Comparison of ENCODE assay signal across 19 cellular contexts in genomic region chr15:80613762-80614365, GRCh38.
"Had no signal": no experiment of that assay in that cellular context is flagged by ENCODE, and none has a peak within 500 bp of the region (broad histone marks: within the 10 kb centered on the region; RNA-seq: fewer than 3 reads in every experiment).

No MANE protein-coding gene starts in this region.

- ATAC-seq: activated T-cell treated with anti-CD3 and anti-CD28 coated beads, Interleukin-2, amount 50 U/mL, for 4 hours; pancreas; stimulated activated naive CD8-positive, alpha-beta T cell treated with anti-CD3 and anti-CD28 coated beads, Interleukin-15, amount 100 ng/mL, for 72 hours; T-cell; upper lobe of right lung had no signal

- H3K4me3 ChIP-seq: pancreas, upper lobe of right lung had no signal

- H3K27ac ChIP-seq: pancreas, upper lobe of right lung had no signal

- DNase-seq: activated CD4-positive, alpha-beta T cell treated with anti-CD3 and anti-CD28 coated beads for 1 hour; activated CD4-positive, alpha-beta T cell treated with anti-CD3 and anti-CD28 coated beads, Interleukin-2, amount 50 U/mL, for 4 hours; activated effector memory CD4-positive, alpha-beta T cell treated with Interleukin-2 at 50 U/mL for 16 hours; activated T-cell treated with anti-CD3 and anti-CD28 coated beads, Interleukin-2, amount 50 U/mL, for 4 hours; amniotic stem cell; central memory CD4-positive, alpha-beta T cell; cortex of kidney; effector CD4-positive, alpha-beta T cell; foreskin melanocyte; kidney glomerular epithelial cell; pancreas; stimulated activated CD4-positive, alpha-beta T cell treated with anti-CD3 and anti-CD28 coated beads, Interleukin-1b, Interleukin-23, amount 100 ng/mL, for 48 hours; stimulated activated naive CD8-positive, alpha-beta T cell treated with anti-CD3 and anti-CD28 coated beads, Interleukin-15, amount 100 ng/mL, for 72 hours; T-cell; T1000; upper lobe of right lung had no signal

- H3K4me1 ChIP-seq: pancreas had no signal

- H3K4me3 Mint-ChIP-seq: activated naive CD8-positive, alpha-beta T cell; activated T-cell treated with anti-CD3 and anti-CD28 coated beads, Interleukin-2, amount 50 U/mL, for 4 hours; mesothelial cell of epicardium; neural crest cell; stimulated activated naive CD8-positive, alpha-beta T cell treated with anti-CD3 and anti-CD28 coated beads, Interleukin-15, amount 100 ng/mL, for 72 hours; T-cell had no signal

- H3K27ac Mint-ChIP-seq: activated naive CD8-positive, alpha-beta T cell; mesothelial cell of epicardium; stimulated activated naive CD8-positive, alpha-beta T cell treated with anti-CD3 and anti-CD28 coated beads, Interleukin-15, amount 100 ng/mL, for 72 hours; T-cell had no signal

- H3K27me3 ChIP-seq: pancreas, upper lobe of right lung had no signal

- H3K4me1 Mint-ChIP-seq: stimulated activated naive CD8-positive, alpha-beta T cell treated with anti-CD3 and anti-CD28 coated beads, Interleukin-15, amount 100 ng/mL, for 72 hours; T-cell had no signal

- FAIRE-seq: pancreas had no signal

- H3K36me3 ChIP-seq: pancreas, upper lobe of right lung had no signal

- H3K36me3 Mint-ChIP-seq: activated naive CD8-positive, alpha-beta T cell; mesothelial cell of epicardium; T-cell had no signal

- H3K9me3 Mint-ChIP-seq: activated T-cell treated with anti-CD3 and anti-CD28 coated beads, Interleukin-2, amount 50 U/mL, for 4 hours; mesothelial cell of epicardium; neural crest cell; stimulated activated naive CD8-positive, alpha-beta T cell treated with anti-CD3 and anti-CD28 coated beads, Interleukin-15, amount 100 ng/mL, for 72 hours; T-cell had no signal
